In genomic region chr21:17819114-17819877, GRCh38 we compare ENCODE assay signal across 8 cellular contexts. TPM values are rescaled to one million over a fixed set of nuclear protein-coding genes. Genes with fewer than 3 reads are reported as not detected.
DNase-seq lines count a peak whose midpoint lies in the region; ATAC-seq and TF ChIP-seq lines count a peak whose summit lies in the region.

TSS of gene C21orf91 (minus strand) at chr21:17819356. CDS start at chr21:17818318, 1,038 bp downstream.

- H2AFZ ChIP-seq in fibroblast of lung (ENCODE audit: low read length), result peak within 1 kb of the TSS; percentile 97

- no peak for TF ChIP-seq CTCF in fibroblast of lung (conservative IDR thresholded peaks at IDR 0.05 in 1 of 2, IDR thresholded peaks at IDR 0.05 in 1 of 2; ENCODE audit: low read depth in 1 of 2, low read length in 2 of 2)
- TF ChIP-seq CTCF in natural killer cell (IDR thresholded peaks at IDR 0.05), result no peak

- peaks cover 7% of the 10 kb centered on the region for H3K36me3 Mint-ChIP-seq in natural killer cell

- no peaks in the 10 kb centered on the region for H3K27me3 ChIP-seq in fibroblast of lung (ENCODE audit: control insufficient read depth, insufficient read depth, low read length)

- DNase-seq in DMS79 treated with DMSO at 0.1 percent for 48 hours (lab: John Stamatoyannopoulos, UW) (peak; percentile 95), KG1 (lab: John Stamatoyannopoulos, UW) (peak; percentile 85), RKO (ENCODE audit: low spot score) (peak; percentile 90), fibroblast of lung (ENCODE audit: low read depth in 2 of 2) (peak; percentile 88 to 92), natural killer cell (peak; percentile 82)
- peak; percentile 79 to 82 for DNase-seq in activated T-helper 1 cell treated with anti-CD3 and anti-CD28 coated beads, Interleukin-2, amount 50 U/mL, for 16 hours (ENCODE audit: low read depth in 1 of 2, low spot score in 1 of 2)
- DNase-seq in stimulated activated naive CD4-positive, alpha-beta T cell treated with Interleukin-2 at 50 U/mL for 16 hours (lab: John Stamatoyannopoulos, UW), result peak; percentile 84

- H3K27me3 Mint-ChIP-seq in natural killer cell (ENCODE audit: low read depth in 2 of 2), result no peaks in the 10 kb centered on the region

- no peaks in the 10 kb centered on the region for H4K20me1 ChIP-seq in fibroblast of lung (ENCODE audit: control insufficient read depth, extremely low read depth, insufficient read depth, low read length)

- peak within 1 kb of the TSS; percentile 94 to 99 for H3K27ac Mint-ChIP-seq in natural killer cell

- peaks cover 9% of the 10 kb centered on the region for H3K79me2 ChIP-seq in fibroblast of lung (ENCODE audit: control insufficient read depth, insufficient read depth, low read length)

- peak within 1 kb of the TSS; percentile 97 for H3K4me2 ChIP-seq in fibroblast of lung (ENCODE audit: extremely low read depth, insufficient read depth, low read length)

- peak within 1 kb of the TSS; percentile 98 for H3K27ac ChIP-seq in fibroblast of lung (ENCODE audit: insufficient read depth, low read length)

- H3K4me3 Mint-ChIP-seq in natural killer cell, result peak within 1 kb of the TSS; percentile 92

- H3K36me3 ChIP-seq in fibroblast of lung (ENCODE audit: control insufficient read depth, insufficient read depth, low read length), result no peaks in the 10 kb centered on the region

- H3K9me3 Mint-ChIP-seq in natural killer cell, result no peaks in the 10 kb centered on the region

- no peaks in the 10 kb centered on the region for H3K9me3 ChIP-seq in fibroblast of lung (ENCODE audit: control insufficient read depth, insufficient read depth, low read depth, low read length)

- H3K4me3 ChIP-seq in fibroblast of lung (replicated peaks in 1 of 4; ENCODE audit: control extremely low read depth in 1 of 4, insufficient read depth in 1 of 4, low read depth in 3 of 4, low read length in 4 of 4), result peak within 1 kb of the TSS; percentile 82 to 94 (median 90)

- no peaks in the 10 kb centered on the region for H3K4me1 ChIP-seq in fibroblast of lung (ENCODE audit: control insufficient read depth, extremely low read depth, insufficient read depth, low read length)

- ATAC-seq in GM21737 (IDR thresholded peaks at IDR 0.05; ENCODE audit: unreplicated experiment) (peak; percentile 83), natural killer cell (peak; percentile 87 to 94 (median 87))

- peak within 1 kb of the TSS; percentile 94 for H3K9ac ChIP-seq in fibroblast of lung (ENCODE audit: insufficient read depth, low read length)

- peaks cover 35 to 37% of the 10 kb centered on the region in 2 donors for H3K4me1 Mint-ChIP-seq in natural killer cell

- intact Hi-C loops in natural killer cell (cut with micrococcal nuclease), result loop anchor here (2.0 to 10.0 kb wide), 3 partner anchors 34 to 206 kb away; partner anchors contain the start of gene BTG3

RNA-seq across cellular contexts. Expression of gene C21orf91, which starts in this region (rescaled TPM):
- total RNA-seq in fibroblast of lung (13.6 and 13.9 TPM in 2 replicates), natural killer cell (10 to 100 TPM; 40.9 to 59.4 (median 46.4) TPM)
- 11.0 and 11.4 TPM in 2 replicates for polyA plus RNA-seq in fibroblast of lung
- 6.2 and 7.1 TPM in 2 replicates for polyA plus RNA-seq in fibroblast of lung (2012)
- polyA minus RNA-seq in fibroblast of lung (ENCODE audit: low replicate concordance), result 1.2 and 2.5 TPM in 2 replicates

Comparison
In these comparisons a context has a peak if more than half of its experiments do, and no peak if none do; other contexts are left out.
1. Peak in every context shown above with its lines: DNase-seq, ATAC-seq, H3K4me3 ChIP-seq and H3K27ac ChIP-seq.